19 cellular contexts compared by ENCODE assay signal in the genomic region with DNA sequence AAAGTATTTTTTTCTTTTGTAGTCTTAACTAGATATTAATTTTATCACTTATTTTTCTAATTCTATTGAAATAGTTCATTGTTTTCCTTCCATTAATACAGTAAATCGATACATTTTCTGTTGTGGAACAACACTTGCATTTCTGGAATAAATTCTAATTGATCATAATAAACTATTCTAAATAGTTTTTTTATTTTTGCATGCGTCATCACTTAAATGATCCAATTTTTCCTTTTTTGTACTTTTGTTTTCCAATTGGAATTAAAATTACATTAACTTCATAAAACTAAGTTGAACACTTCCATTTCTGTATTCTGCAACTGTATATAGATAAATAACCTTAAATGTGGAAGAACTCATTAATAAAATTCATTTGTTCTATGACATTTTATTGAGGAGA.
"Had no signal": no experiment of that assay in that cellular context is flagged by ENCODE, and none has a peak within 500 bp of the region (broad histone marks: within the 10 kb centered on the region; RNA-seq: fewer than 3 reads in every experiment).

No MANE protein-coding gene starts in this region.

- H3K4me3 Mint-ChIP-seq: IgD-negative memory B cell had no signal

- H3K36me3 Mint-ChIP-seq: IgD-negative memory B cell had no signal

- H3K36me3 ChIP-seq: MG63 had no signal

- H3K27me3 ChIP-seq: MG63 had no signal

- H3K27ac ChIP-seq: RWPE1 had no signal

- H3K4me3 ChIP-seq: MG63 had no signal

- DNase-seq: KBM-7; MG63; NCI-H1092 treated with DMSO at 0.1 percent for 48 hours; NCI-H1436; NCI-H187; NCI-H2029; NCI-H2081 treated with DMSO at 0.1 percent for 48 hours; NCI-H2171; NCI-H226; NCI-H446; NCI-H510A; NCI-H524 treated with DMSO at 0.1 percent for 48 hours; NCI-H69; NCI-H774; NK-92 treated with Interleukin-12 subunit alpha and Interleukin-12 subunit beta, amount 100 ng/mL, for 24 hours; PC-3; SHP77 had no signal

- H3K9me3 ChIP-seq: MG63 had no signal

- H3K27ac Mint-ChIP-seq: IgD-negative memory B cell had no signal

- H3K27me3 Mint-ChIP-seq: IgD-negative memory B cell had no signal

- H3K4me1 Mint-ChIP-seq: IgD-negative memory B cell had no signal
